Comparison of ENCODE assay signal across 26 cellular contexts in genomic region chr11:117057727-117058126, GRCh38. TPM values are rescaled to one million over a fixed set of nuclear protein-coding genes. Genes with fewer than 3 reads are reported as not detected.
A peak's percentile ranks its signal among the peaks of the same experiment; 100 is the strongest.
DNase-seq lines count a peak whose midpoint lies in the region; ATAC-seq, FAIRE-seq and TF ChIP-seq lines count a peak whose summit lies in the region.
"Had no signal": no experiment of that assay in that cellular context is flagged by ENCODE, and none has a peak within 500 bp of the region (broad histone marks: within the 10 kb centered on the region; RNA-seq: fewer than 3 reads in every experiment).

No MANE protein-coding gene starts in this region.

- H3K79me2 ChIP-seq in neural progenitor cell (ENCODE audit: low read depth): peaks cover 99% of the 10 kb centered on the region

- peak; percentile 30 for FAIRE-seq in GM12892 (lab: Jason Lieb, UNC)
- FAIRE-seq: A204.1, GM19239, HTR-8/SVneo, RCC 7860 had no signal

- no peak for DNase-seq in A673 (ENCODE audit: low spot score)
- no peak for DNase-seq in GM12892 (ENCODE audit: insufficient read length)
- no peak for DNase-seq in central memory CD8-positive, alpha-beta T cell (ENCODE audit: low spot score in 2 of 2)
- DNase-seq in naive B cell: no peak
- no peak for DNase-seq in erythroblast (lab: John Stamatoyannopoulos, UW)
- DNase-seq in NCI-H2227 (lab: John Stamatoyannopoulos, UW; ENCODE audit: unreplicated experiment): no peak
- DNase-seq in neural progenitor cell (ENCODE audit: low spot score): no peak
- DNase-seq in BE2C: no peak
- DNase-seq: Caco-2; CD4-positive, alpha-beta memory T cell; DMS 273 treated with DMSO at 0.1 percent for 48 hours; DMS79 treated with DMSO at 0.1 percent for 48 hours; GOT3; KG1; NCI-H1092; NCI-H1436; NCI-H2029; NCI-H226; NCI-H524 treated with DMSO at 0.1 percent for 48 hours; OCI-M1 had no signal

- no peaks in the 10 kb centered on the region for H3K36me3 ChIP-seq in A673 (ENCODE audit: insufficient read depth, low read length, poor library complexity, severe bottlenecking)
- H3K36me3 ChIP-seq in neural progenitor cell: no peaks in the 10 kb centered on the region
- H3K36me3 ChIP-seq in BE2C: no peaks in the 10 kb centered on the region
- H3K36me3 ChIP-seq: SJSA1 had no signal

- H3K27ac ChIP-seq in A673 (ENCODE audit: low read depth, low read length, poor library complexity, severe bottlenecking) (peak overlapping the region; percentile 60), neural progenitor cell (no peak overlapping the region)

- peaks cover 57% of the 10 kb centered on the region for H4K20me1 ChIP-seq in neural progenitor cell (ENCODE audit: low read depth)

- no peak overlapping the region for H2AFZ ChIP-seq in neural progenitor cell (replicated peaks)

- H3K4me3 Mint-ChIP-seq in central memory CD8-positive, alpha-beta T cell: no peak overlapping the region
- H3K4me3 Mint-ChIP-seq in naive B cell (peak overlapping the region in 3 of 8 donors; percentile 16 to 68 (median 63)), neural progenitor cell (no peak overlapping the region)

- H3K27me3 Mint-ChIP-seq in central memory CD8-positive, alpha-beta T cell: no peaks in the 10 kb centered on the region
- no peaks in the 10 kb centered on the region for H3K27me3 Mint-ChIP-seq in naive B cell
- H3K27me3 Mint-ChIP-seq in neural progenitor cell (ENCODE audit: insufficient read depth, low read depth): no peaks in the 10 kb centered on the region
- H3K27me3 Mint-ChIP-seq: CD4-positive, alpha-beta memory T cell had no signal

- peak overlapping the region; percentile 40 for H3K27ac Mint-ChIP-seq in central memory CD8-positive, alpha-beta T cell (ENCODE audit: low read depth)
- H3K27ac Mint-ChIP-seq in naive B cell (peak overlapping the region; percentile 46 to 89 (median 58)), neural progenitor cell (no peak overlapping the region)

- no TSS peak for BruUV-seq in A673 (replicated peaks; lab: Mats Ljungman, UMichigan)

- peaks cover 24% of the 10 kb centered on the region for H3K36me3 Mint-ChIP-seq in central memory CD8-positive, alpha-beta T cell (ENCODE audit: insufficient read depth)
- H3K36me3 Mint-ChIP-seq in naive B cell: peaks cover 0 to 4% of the 10 kb centered on the region in 2 donors
- peaks cover 2% of the 10 kb centered on the region for H3K36me3 Mint-ChIP-seq in neural progenitor cell

- peaks cover 81% of the 10 kb centered on the region for H3K4me1 Mint-ChIP-seq in central memory CD8-positive, alpha-beta T cell
- H3K4me1 Mint-ChIP-seq in naive B cell (peaks cover 65 to 78% (median 70%) of the 10 kb centered on the region in 3 donors), neural progenitor cell (peaks cover 24% of the 10 kb centered on the region)

- no peaks in the 10 kb centered on the region for H3K27me3 ChIP-seq in A673 (replicated peaks; ENCODE audit: insufficient read depth, low read depth, low read length, poor library complexity)
- H3K27me3 ChIP-seq in neural progenitor cell: no peaks in the 10 kb centered on the region
- no peaks in the 10 kb centered on the region for H3K27me3 ChIP-seq in BE2C
- H3K27me3 ChIP-seq: SJSA1 had no signal

- POLR2A ChIA-PET in A673 (lab: Charles Lee; ENCODE audit: low non-redundant PET): no interaction called here

- peaks cover 27% of the 10 kb centered on the region for H3K4me1 ChIP-seq in A673 (ENCODE audit: insufficient read depth, low read length, poor library complexity, severe bottlenecking)
- H3K4me1 ChIP-seq in neural progenitor cell: peaks cover 18% of the 10 kb centered on the region
- H3K4me1 ChIP-seq in BE2C: peaks cover 14% of the 10 kb centered on the region

- TF ChIP-seq CTCF in A673 (conservative IDR thresholded peaks at IDR 0.05; ENCODE audit: low read depth, low read length) (no peak), neural progenitor cell (IDR thresholded peaks at IDR 0.05) (no peak), BE2C (IDR thresholded peaks at IDR 0.05; ENCODE audit: low read depth, low read length) (no peak)

- TF ChIP-seq POLR2A in GM12892 (IDR thresholded peaks at IDR 0.05; ENCODE audit: low read depth, low read length): no peak
- no peak for TF ChIP-seq POLR2A in erythroblast (IDR thresholded peaks at IDR 0.05; ENCODE audit: low read length)

- CTCF ChIA-PET in A673 (lab: Charles Lee): no interaction called here

- intact Hi-C loops in A673 (cut with micrococcal nuclease; ENCODE audit: unreplicated experiment): no loop called here

- no peak overlapping the region for H3K4me2 ChIP-seq in neural progenitor cell

- no peak for ATAC-seq in central memory CD8-positive, alpha-beta T cell (replicated peaks; ENCODE audit: extremely low read depth, poor library complexity, severe bottlenecking)
- ATAC-seq in naive B cell (ENCODE audit: low read depth in 2 of 2): peak in 1 of 2 donors; percentile 6
- ATAC-seq: HCT116 had no signal

- H3K9me3 Mint-ChIP-seq in central memory CD8-positive, alpha-beta T cell: no peaks in the 10 kb centered on the region
- H3K9me3 Mint-ChIP-seq in naive B cell (peaks cover 0 to 4% (median 0%) of the 10 kb centered on the region in 7 donors), neural progenitor cell (no peaks in the 10 kb centered on the region)

- H3F3A ChIP-seq in neural progenitor cell (ENCODE audit: low read depth): peaks cover 12% of the 10 kb centered on the region

- H3K9ac ChIP-seq in neural progenitor cell: no peak overlapping the region

- H3K4me3 ChIP-seq in A673 (ENCODE audit: low read depth, low read length, poor library complexity, severe bottlenecking) (no peak overlapping the region), neural progenitor cell (no peak overlapping the region), BE2C (ENCODE audit: low read depth, low read length) (no peak overlapping the region)
- H3K4me3 ChIP-seq: SJSA1 had no signal

- H3K9me3 ChIP-seq in A673 (ENCODE audit: low read depth, low read length, poor library complexity, severe bottlenecking) (no peaks in the 10 kb centered on the region), neural progenitor cell (ENCODE audit: low read depth) (no peaks in the 10 kb centered on the region), BE2C (no peaks in the 10 kb centered on the region)
- H3K9me3 ChIP-seq: Caco-2, SJSA1 had no signal

RNA-seq across cellular contexts. Expression of gene SIK3, which starts 40.5 kb away (rescaled TPM):
- total RNA-seq in A673 (2021) (71.9 and 81.7 TPM in 2 replicates), neural progenitor cell (ENCODE audit: low replicate concordance) (19.7 and 24.4 TPM in 2 replicates)
- polyA plus RNA-seq in GM12892 (2012; ENCODE audit: missing spikeins): 17.6 TPM
- 10 to 100 TPM; 27.7 to 52.1 (median 35.6) TPM for polyA plus RNA-seq in naive B cell (ENCODE audit: low read depth in 6 of 6)
- 35.6 TPM for polyA plus RNA-seq in BE2C (2012; ENCODE audit: insufficient read depth, insufficient read length, low read depth)
